Comparison of ENCODE assay signal across 16 cellular contexts in genomic region chr12:30599631-30600030, GRCh38.
DNase-seq lines count a peak whose midpoint lies in the region; ATAC-seq and TF ChIP-seq lines count a peak whose summit lies in the region.
"Had no signal": no experiment of that assay in that cellular context is flagged by ENCODE, and none has a peak within 500 bp of the region (broad histone marks: within the 10 kb centered on the region; RNA-seq: fewer than 3 reads in every experiment).

No MANE protein-coding gene starts in this region.

- no peak for ATAC-seq in HG02973 (IDR thresholded peaks at IDR 0.05; ENCODE audit: unreplicated experiment)
- no peak for ATAC-seq in GM18502 (IDR thresholded peaks at IDR 0.05; ENCODE audit: poor library complexity, unreplicated experiment)
- ATAC-seq: activated CD8-positive, alpha-beta T cell treated with anti-CD3 and anti-CD28 coated beads, Interleukin-2, amount 10 ng/mL, durations not matched to agents 7 days and 5 days had no signal

- no peak overlapping the region for H3K4me3 ChIP-seq in retinal pigment epithelial cell (ENCODE audit: low read length)
- H3K4me3 ChIP-seq: cardiac muscle cell, thyroid gland had no signal

- TF ChIP-seq CTCF in retinal pigment epithelial cell (conservative IDR thresholded peaks at IDR 0.05; ENCODE audit: low read depth, low read length), result no peak

- DNase-seq in M059J (ENCODE audit: low read depth) (peak; percentile 16), NCI-H2196 treated with DMSO at 0.1 percent for 48 hours (lab: John Stamatoyannopoulos, UW; ENCODE audit: unreplicated experiment) (peak; percentile 77), amniotic epithelial cell (ENCODE audit: low read depth) (peak; percentile 16), retinal pigment epithelial cell (ENCODE audit: low read depth) (peak; percentile 85), RPMI8226 (no peak)
- DNase-seq: activated CD8-positive, alpha-beta T cell treated with anti-CD3 and anti-CD28 coated beads, Interleukin-2, amount 10 ng/mL, durations not matched to agents 7 days and 5 days; activated effector memory CD4-positive, alpha-beta T cell treated with anti-CD3 and anti-CD28 coated beads, Interleukin-2, amount 50 U/mL, for 16 hours; CD4-positive, alpha-beta memory T cell; mesenchymal stem cell; NCI-H446 treated with DMSO at 0.1 percent for 48 hours; occipital lobe; stimulated activated CD4-positive, alpha-beta T cell treated with anti-CD3 and anti-CD28 coated beads, Interleukin-12 subunit alpha, Interleukin-12 subunit beta, amount 100 ng/mL, for 4 hours; thyroid gland had no signal
